10 cellular contexts compared by ENCODE assay signal in genomic region chr12:19757317-19757877, GRCh38.
A peak's percentile ranks its signal among the peaks of the same experiment; 100 is the strongest.
DNase-seq lines count a peak whose midpoint lies in the region; ATAC-seq and TF ChIP-seq lines count a peak whose summit lies in the region.
"Had no signal": no experiment of that assay in that cellular context is flagged by ENCODE, and none has a peak within 500 bp of the region (broad histone marks: within the 10 kb centered on the region; RNA-seq: fewer than 3 reads in every experiment).

No MANE protein-coding gene starts in this region.

- no peak overlapping the region for H3K4me3 Mint-ChIP-seq in type B pancreatic cell
- H3K4me3 Mint-ChIP-seq: naive B cell had no signal

- no peaks in the 10 kb centered on the region for H3K4me1 ChIP-seq in right cardiac atrium (ENCODE audit: control insufficient read depth, insufficient read depth, low read length)

- WGBS in right cardiac atrium = 39% methylated on average over 7 of the region's 7 CpGs

- DNase-seq in GM12864 (ENCODE audit: low read depth) = no peak
- peak; percentile 17 for DNase-seq in Jurkat, Clone E6-1 (ENCODE audit: low read depth, low spot score)
- peak; percentile 66 for DNase-seq in SW480 (ENCODE audit: low spot score)
- no peak for DNase-seq in right cardiac atrium
- no peak for DNase-seq in type B pancreatic cell (ENCODE audit: extremely low spot score, unreplicated experiment)
- no peak for DNase-seq in activated CD4-positive, alpha-beta T cell treated with anti-CD3 and anti-CD28 coated beads, Interleukin-2, amount 50 U/mL, for 48 hours
- no peak for DNase-seq in GOT3 (lab: John Stamatoyannopoulos, UW)
- DNase-seq: naive B cell had no signal

- peaks cover 3% of the 10 kb centered on the region for H3K9me3 ChIP-seq in right cardiac atrium (ENCODE audit: control insufficient read depth, low read length)

- H3K36me3 Mint-ChIP-seq in type B pancreatic cell = peaks cover 13% of the 10 kb centered on the region
- H3K36me3 Mint-ChIP-seq: naive B cell had no signal

- TF ChIP-seq CTCF in GM12864 (IDR thresholded peaks at IDR 0.05; ENCODE audit: low read depth, low read length, missing control alignments) (peak; percentile 51), type B pancreatic cell (conservative IDR thresholded peaks at IDR 0.05) (peak; percentile 82)

- H3K4me1 Mint-ChIP-seq in type B pancreatic cell (ENCODE audit: unreplicated experiment) = no peaks in the 10 kb centered on the region
- H3K4me1 Mint-ChIP-seq: naive B cell had no signal

- H3K27ac ChIP-seq in right cardiac atrium (ENCODE audit: low read length) = no peak overlapping the region
- H3K27ac ChIP-seq: SK-N-MC had no signal

- ATAC-seq in right cardiac atrium = peak; percentile 44 to 48
- ATAC-seq in GM21528 (IDR thresholded peaks at IDR 0.05; ENCODE audit: low FRiP score, unreplicated experiment) = no peak

- no peak overlapping the region for H3K27ac Mint-ChIP-seq in type B pancreatic cell
- H3K27ac Mint-ChIP-seq: naive B cell had no signal

- intact Hi-C loops in right cardiac atrium (cut with DNase I) = no loop called here

- no peaks in the 10 kb centered on the region for H3K27me3 ChIP-seq in right cardiac atrium (ENCODE audit: control insufficient read depth, insufficient read depth)

- H3K4me3 ChIP-seq in GM12864 (ENCODE audit: low read depth, low read length) (no peak overlapping the region), right cardiac atrium (ENCODE audit: low read length) (no peak overlapping the region)
- H3K4me3 ChIP-seq in Jurkat, Clone E6-1 (ENCODE audit: low read length) = no peak overlapping the region
- H3K4me3 ChIP-seq: SK-N-MC had no signal

- peaks cover 9% of the 10 kb centered on the region for H3K9me3 Mint-ChIP-seq in type B pancreatic cell

- H3K27me3 Mint-ChIP-seq in type B pancreatic cell = no peaks in the 10 kb centered on the region

Comparison
In these comparisons a context has a peak if more than half of its experiments do, and no peak if none do; other contexts are left out.
1. DNase-seq: peak in Jurkat, Clone E6-1 (single experiment) and SW480 (single experiment); none in GM12864 (single experiment), right cardiac atrium (0 of 3), type B pancreatic cell (single experiment), activated CD4-positive, alpha-beta T cell treated with anti-CD3 and anti-CD28 coated beads, Interleukin-2, amount 50 U/mL, for 48 hours (0 of 2) and GOT3 (single experiment).